ENCODE assay signal across 24 cellular contexts in the genomic region with DNA sequence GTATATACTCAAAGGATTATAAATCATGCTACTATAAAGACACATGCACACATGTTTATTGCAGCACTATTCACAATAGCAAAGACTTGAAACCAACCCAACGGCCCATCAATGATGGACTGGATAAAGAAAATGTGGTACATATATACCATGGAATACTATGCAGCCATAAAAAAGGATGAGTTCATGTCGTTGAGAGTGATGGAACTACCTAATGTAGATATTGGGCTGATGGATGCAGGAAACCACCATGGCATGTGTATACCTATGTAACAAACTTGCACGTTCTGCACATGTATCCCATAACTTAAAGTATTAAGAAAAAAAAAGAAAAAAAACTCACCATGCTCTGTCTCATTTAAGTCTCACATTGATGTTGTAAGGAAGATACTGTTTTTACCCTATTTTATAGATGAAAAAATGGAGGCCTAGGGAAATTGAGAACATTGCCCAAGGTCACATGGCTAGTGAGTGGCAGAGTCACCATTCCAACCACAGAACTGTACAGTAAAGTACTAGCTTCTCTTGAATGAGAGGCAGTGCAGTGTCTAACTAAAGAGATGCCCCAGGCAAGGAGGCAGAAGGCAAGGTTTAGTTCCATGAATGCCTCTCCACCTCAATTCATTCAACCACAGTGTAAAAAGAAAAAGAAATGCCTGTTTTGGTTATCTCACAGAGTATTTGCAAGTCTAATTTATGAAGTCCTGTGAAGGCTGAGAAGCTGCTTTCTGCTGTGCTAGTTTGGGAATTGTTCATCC.
DNase-seq lines count a peak whose midpoint lies in the region; ATAC-seq, FAIRE-seq and TF ChIP-seq lines count a peak whose summit lies in the region.
"Had no signal": no experiment of that assay in that cellular context is flagged by ENCODE, and none has a peak within 500 bp of the region (broad histone marks: within the 10 kb centered on the region; RNA-seq: fewer than 3 reads in every experiment).

No MANE protein-coding gene starts in this region.

- peak overlapping the region; percentile 74 for H3K27ac Mint-ChIP-seq in activated CD8-positive, alpha-beta T cell treated with anti-CD3 and anti-CD28 coated beads, Interleukin-2, amount 10 ng/mL, durations not matched to agents 7 days and 5 days
- no peak overlapping the region for H3K27ac Mint-ChIP-seq in activated CD8-positive, alpha-beta T cell treated with anti-CD3 and anti-CD28 coated beads for 36 hours
- H3K27ac Mint-ChIP-seq: activated CD8-positive, alpha-beta memory T cell treated with anti-CD3 and anti-CD28 coated beads, Interleukin-2, amount 10 ng/mL, durations not matched to agents 7 days and 5 days; T-helper 2 cell treated with Interferon-gamma antibody and Interleukin-4, amounts not matched to agents 5 μg/mL and 100 μg/mL, for 36 hours had no signal

- H3K79me2 ChIP-seq in Loucy (ENCODE audit: insufficient read depth, low read length), result no peaks in the 10 kb centered on the region
- no peaks in the 10 kb centered on the region for H3K79me2 ChIP-seq in K562 (ENCODE audit: control insufficient read depth, insufficient read depth, low read length)

- H4K20me1 ChIP-seq in Loucy (ENCODE audit: insufficient read depth, low read length, poor library complexity, severe bottlenecking) (no peaks in the 10 kb centered on the region), K562 (replicated peaks; ENCODE audit: control insufficient read depth, insufficient read depth, low read length) (no peaks in the 10 kb centered on the region)

- no peak for TF ChIP-seq CTCF in activated CD8-positive, alpha-beta T cell treated with anti-CD3 and anti-CD28 coated beads for 36 hours (IDR thresholded peaks at IDR 0.05)
- TF ChIP-seq CTCF in Loucy (conservative IDR thresholded peaks at IDR 0.05; ENCODE audit: low read length), result no peak
- no peak for TF ChIP-seq CTCF in K562 (IDR thresholded peaks at IDR 0.05 in 2 of 3, conservative IDR thresholded peaks at IDR 0.05 in 1 of 3; ENCODE audit: insufficient read depth in 2 of 3, low read depth in 1 of 3, low read length in 3 of 3)

- TF ChIP-seq POLR2A in K562 (conservative IDR thresholded peaks at IDR 0.05), result no peak

- no peaks in the 10 kb centered on the region for H3K27me3 Mint-ChIP-seq in activated CD8-positive, alpha-beta T cell treated with anti-CD3 and anti-CD28 coated beads, Interleukin-2, amount 10 ng/mL, durations not matched to agents 7 days and 5 days (ENCODE audit: low read depth)
- no peaks in the 10 kb centered on the region for H3K27me3 Mint-ChIP-seq in activated CD8-positive, alpha-beta T cell treated with anti-CD3 and anti-CD28 coated beads for 36 hours
- H3K27me3 Mint-ChIP-seq: activated CD4-positive, alpha-beta T cell treated with anti-CD3 and anti-CD28 coated beads, Interleukin-2, amount 10 ng/mL, durations not matched to agents 7 days and 5 days; activated CD8-positive, alpha-beta memory T cell treated with anti-CD3 and anti-CD28 coated beads, Interleukin-2, amount 10 ng/mL, durations not matched to agents 7 days and 5 days had no signal

- FAIRE-seq in K562 (lab: Jason Lieb, UNC), result no peak
- FAIRE-seq: G401.6 had no signal

- peaks cover 29% of the 10 kb centered on the region for H3K36me3 Mint-ChIP-seq in activated CD8-positive, alpha-beta T cell treated with anti-CD3 and anti-CD28 coated beads, Interleukin-2, amount 10 ng/mL, durations not matched to agents 7 days and 5 days (ENCODE audit: low read depth)
- peaks cover 38% of the 10 kb centered on the region for H3K36me3 Mint-ChIP-seq in activated CD8-positive, alpha-beta T cell treated with anti-CD3 and anti-CD28 coated beads for 36 hours (ENCODE audit: low read depth)

- H3F3A ChIP-seq in Loucy (ENCODE audit: low read depth), result no peaks in the 10 kb centered on the region

- no peak overlapping the region for H3K27ac ChIP-seq in K562 (ENCODE audit: extremely low read depth, low read depth, low read length)
- H3K27ac ChIP-seq: brain microvascular endothelial cell, sigmoid colon, thyroid gland had no signal

- TF ChIP-seq EP300 in K562 (IDR thresholded peaks at IDR 0.05; ENCODE audit: low read length), result no peak

- H3K4me3 ChIP-seq in Loucy (ENCODE audit: low read length, poor library complexity, severe bottlenecking) (no peak overlapping the region), K562 (no peak overlapping the region)
- H3K4me3 ChIP-seq: lung, sigmoid colon, thyroid gland had no signal

- WGBS in K562 (ENCODE audit: insufficient coverage, low coverage, missing lambda C conversion rate), result 2% methylated on average over 3 of the region's 3 CpGs

- H3K9me3 ChIP-seq in Loucy (ENCODE audit: insufficient read depth, low read depth, low read length) (no peaks in the 10 kb centered on the region; the same call in 1 of the 2 replicates), K562 (replicated peaks; ENCODE audit: control insufficient read depth, insufficient read depth, low read depth, low read length) (no peaks in the 10 kb centered on the region)
- H3K9me3 ChIP-seq: sigmoid colon, thyroid gland had no signal

- no TSS peak for BruUV-seq in K562 (replicated peaks; lab: Mats Ljungman, UMichigan)

- H3K27me3 ChIP-seq in Loucy (ENCODE audit: insufficient read depth, low read length, poor library complexity, severe bottlenecking) (no peaks in the 10 kb centered on the region), K562 (ENCODE audit: control insufficient read depth in 2 of 2, insufficient read depth in 2 of 2, low read length in 2 of 2) (no peaks in the 10 kb centered on the region)
- H3K27me3 ChIP-seq: brain microvascular endothelial cell, sigmoid colon, thyroid gland had no signal

- H3K36me3 ChIP-seq in Loucy (ENCODE audit: insufficient read depth, low read length), result no peaks in the 10 kb centered on the region
- H3K36me3 ChIP-seq in K562 (ENCODE audit: control insufficient read depth, insufficient read depth, low read length), result no peaks in the 10 kb centered on the region
- H3K36me3 ChIP-seq: brain microvascular endothelial cell had no signal

- CTCF ChIA-PET in activated CD8-positive, alpha-beta T cell treated with anti-CD3 and anti-CD28 coated beads, Interleukin-2, amount 10 ng/mL, durations not matched to agents 7 days and 5 days (lab: Charles Lee), result interaction anchor here (1.5 kb wide), 1 partner anchor 280 kb away, joined by 6 read pairs; no protein-coding TSS in a partner anchor
- CTCF ChIA-PET in activated CD8-positive, alpha-beta T cell treated with anti-CD3 and anti-CD28 coated beads for 36 hours (lab: Charles Lee), result interaction anchor here (0.8 to 1.5 kb wide), 3 partner anchors 11 to 281 kb away, joined by 3 to 4 read pairs (median 3); no protein-coding TSS in a partner anchor
- CTCF ChIA-PET in K562 (lab: Yijun Ruan, JAX; ENCODE audit: low intra/inter-chr PET ratio), result no interaction called here

- POLR2A ChIA-PET in activated CD8-positive, alpha-beta T cell treated with anti-CD3 and anti-CD28 coated beads, Interleukin-2, amount 10 ng/mL, durations not matched to agents 7 days and 5 days (lab: Charles Lee), result no interaction called here
- POLR2A ChIA-PET in activated CD8-positive, alpha-beta T cell treated with anti-CD3 and anti-CD28 coated beads for 36 hours (lab: Charles Lee), result interaction anchor here (0.7 kb wide), 1 partner anchor 341 kb away, joined by 3 read pairs; no protein-coding TSS in a partner anchor
- POLR2A ChIA-PET in K562 (lab: Yijun Ruan, JAX), result interaction anchor here (0.7 kb wide), 1 partner anchor 280 kb away, joined by 3 read pairs; no protein-coding TSS in a partner anchor

- intact Hi-C loops in activated CD8-positive, alpha-beta T cell treated with anti-CD3 and anti-CD28 coated beads for 36 hours (cut with micrococcal nuclease), result no loop called here
- intact Hi-C loops in K562 (cut with micrococcal nuclease), result no loop called here

- no peak overlapping the region for H3K4me3 Mint-ChIP-seq in activated CD8-positive, alpha-beta T cell treated with anti-CD3 and anti-CD28 coated beads, Interleukin-2, amount 10 ng/mL, durations not matched to agents 7 days and 5 days
- H3K4me3 Mint-ChIP-seq in activated CD8-positive, alpha-beta T cell treated with anti-CD3 and anti-CD28 coated beads for 36 hours, result no peak overlapping the region
- H3K4me3 Mint-ChIP-seq: activated CD4-positive, alpha-beta T cell treated with anti-CD3 and anti-CD28 coated beads, Interleukin-2, amount 10 ng/mL, durations not matched to agents 7 days and 5 days; activated CD8-positive, alpha-beta memory T cell treated with anti-CD3 and anti-CD28 coated beads, Interleukin-2, amount 10 ng/mL, durations not matched to agents 7 days and 5 days; T-helper 2 cell treated with Interferon-gamma antibody and Interleukin-4, amounts not matched to agents 5 μg/mL and 100 μg/mL, for 36 hours had no signal

- no peak for TF ChIP-seq RAD21 in K562 (CRISPR knock-in tag; conservative IDR thresholded peaks at IDR 0.05 in 1 of 2, IDR thresholded peaks at IDR 0.05 in 1 of 2)

- no peak for DNase-seq in activated CD8-positive, alpha-beta T cell treated with anti-CD3 and anti-CD28 coated beads, Interleukin-2, amount 10 ng/mL, durations not matched to agents 7 days and 5 days
- DNase-seq in activated CD8-positive, alpha-beta T cell treated with anti-CD3 and anti-CD28 coated beads for 36 hours, result no peak
- DNase-seq in K562 (ENCODE audit: extremely low read depth in 1 of 4, low spot score in 3 of 4) (no peak), renal cortical epithelial cell (ENCODE audit: low read depth) (peak; percentile 2), germinal center (ENCODE audit: low spot score) (no peak), DMS153 (lab: John Stamatoyannopoulos, UW) (no peak)
- DNase-seq in activated effector memory CD4-positive, alpha-beta T cell treated with anti-CD3 and anti-CD28 coated beads, Interleukin-2, amount 50 U/mL, for 16 hours, result no peak
- DNase-seq: 8988T; activated CD4-positive, alpha-beta T cell treated with anti-CD3 and anti-CD28 coated beads, Interleukin-2, amount 10 ng/mL, durations not matched to agents 7 days and 5 days; activated CD8-positive, alpha-beta memory T cell treated with anti-CD3 and anti-CD28 coated beads, Interleukin-2, amount 10 ng/mL, durations not matched to agents 7 days and 5 days; activated naive CD4-positive, alpha-beta T cell; activated T-cell treated with anti-CD3 and anti-CD28 coated beads, Interleukin-2, amount 50 U/mL, for 48 hours; brain microvascular endothelial cell; glutamatergic neuron; NCI-H1417 treated with DMSO at 0.1 percent for 48 hours; NCI-H82; sigmoid colon; stimulated activated CD4-positive, alpha-beta T cell treated with anti-CD3 and anti-CD28 coated beads, Interleukin-4, amount 100 ng/mL, for 4 hours; stimulated activated naive CD8-positive, alpha-beta T cell treated with anti-CD3 and anti-CD28 coated beads, Interleukin-15, Interleukin-2, amounts not matched to agents 100 U/mL and 50 U/mL, for 24 hours; thyroid gland had no signal

- H3K4me2 ChIP-seq in Loucy (ENCODE audit: low read depth, low read length, poor library complexity, severe bottlenecking), result peak overlapping the region; percentile 34
- no peak overlapping the region for H3K4me2 ChIP-seq in K562 (ENCODE audit: insufficient read depth, low read length)

- H3K9me1 ChIP-seq in K562 (ENCODE audit: control insufficient read depth, insufficient read depth, low read length), result no peaks in the 10 kb centered on the region

- H3K9me3 Mint-ChIP-seq in activated CD8-positive, alpha-beta T cell treated with anti-CD3 and anti-CD28 coated beads, Interleukin-2, amount 10 ng/mL, durations not matched to agents 7 days and 5 days (ENCODE audit: insufficient read depth), result no peaks in the 10 kb centered on the region
- H3K9me3 Mint-ChIP-seq in activated CD8-positive, alpha-beta T cell treated with anti-CD3 and anti-CD28 coated beads for 36 hours, result peaks cover 10% of the 10 kb centered on the region

- H3K4me1 Mint-ChIP-seq in activated CD8-positive, alpha-beta T cell treated with anti-CD3 and anti-CD28 coated beads, Interleukin-2, amount 10 ng/mL, durations not matched to agents 7 days and 5 days (ENCODE audit: low read depth), result peaks cover 16% of the 10 kb centered on the region
- H3K4me1 Mint-ChIP-seq in activated CD8-positive, alpha-beta T cell treated with anti-CD3 and anti-CD28 coated beads for 36 hours (ENCODE audit: low read depth), result peaks cover 17% of the 10 kb centered on the region

- H2AFZ ChIP-seq in Loucy (ENCODE audit: low read length) (no peak overlapping the region), K562 (ENCODE audit: low read depth, low read length) (no peak overlapping the region)

- no peak for ATAC-seq in activated CD8-positive, alpha-beta T cell treated with anti-CD3 and anti-CD28 coated beads, Interleukin-2, amount 10 ng/mL, durations not matched to agents 7 days and 5 days
- no peak for ATAC-seq in activated CD8-positive, alpha-beta T cell treated with anti-CD3 and anti-CD28 coated beads for 36 hours
- ATAC-seq in K562, result no peak
- ATAC-seq: stimulated activated naive CD8-positive, alpha-beta T cell treated with anti-CD3 and anti-CD28 coated beads, Interleukin-15, Interleukin-2, amounts not matched to agents 100 U/mL and 50 U/mL, for 24 hours had no signal

- in situ Hi-C loops in K562 (cut with MboI), result no loop called here

- H3K9me2 ChIP-seq in Loucy (replicated peaks; ENCODE audit: low read depth, low read length), result no peaks in the 10 kb centered on the region

- H3K4me1 ChIP-seq in Loucy (ENCODE audit: insufficient read depth, low read length, poor library complexity, severe bottlenecking) (peaks cover 19% of the 10 kb centered on the region), K562 (replicated peaks in 1 of 2; ENCODE audit: control insufficient read depth in 2 of 2, insufficient read depth in 2 of 2, low read length in 2 of 2) (no peaks in the 10 kb centered on the region)
- H3K4me1 ChIP-seq: sigmoid colon, thyroid gland had no signal

- H3K9ac ChIP-seq in Loucy (ENCODE audit: low read depth, low read length, poor library complexity, severe bottlenecking), result no peak overlapping the region
- H3K9ac ChIP-seq in K562 (ENCODE audit: insufficient read depth in 1 of 2, low read depth in 2 of 2, low read length in 2 of 2), result no peak overlapping the region
